In the genomic region with DNA sequence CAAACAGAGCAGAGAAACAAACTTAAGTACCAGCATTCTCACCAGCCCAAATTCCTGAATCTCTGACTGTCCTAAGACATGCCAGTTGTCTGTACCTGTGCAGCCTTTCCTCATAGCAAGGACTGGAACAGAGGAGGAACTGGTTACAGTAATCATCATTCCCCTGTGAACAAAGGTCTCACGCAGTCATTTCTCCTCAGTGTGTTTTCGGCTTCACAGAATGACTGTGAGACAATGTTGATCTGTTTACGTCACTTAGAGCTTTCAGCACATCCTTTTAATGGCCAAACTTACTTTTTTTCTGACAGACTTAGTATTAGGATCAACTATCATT, we compare ENCODE assay signal across 23 cellular contexts.
DNase-seq lines count a peak whose midpoint lies in the region; ATAC-seq, FAIRE-seq and TF ChIP-seq lines count a peak whose summit lies in the region.
"Had no signal": no experiment of that assay in that cellular context is flagged by ENCODE, and none has a peak within 500 bp of the region (broad histone marks: within the 10 kb centered on the region; RNA-seq: fewer than 3 reads in every experiment).

No MANE protein-coding gene starts in this region.

- peaks cover 5% of the 10 kb centered on the region for H3K9me3 Mint-ChIP-seq in activated T-helper 17 cell treated with anti-CD3 and anti-CD28 coated beads, Interleukin-2, amount 50 U/mL, for 72 hours

- H3K36me3 Mint-ChIP-seq in activated T-helper 17 cell treated with anti-CD3 and anti-CD28 coated beads, Interleukin-2, amount 50 U/mL, for 72 hours (ENCODE audit: low read depth), result no peaks in the 10 kb centered on the region

- H3K79me2 ChIP-seq in smooth muscle cell (ENCODE audit: low read depth), result no peaks in the 10 kb centered on the region

- no peak overlapping the region for H3K4me3 ChIP-seq in GM06990 (replicated peaks; ENCODE audit: low read depth, low read length)
- H3K4me3 ChIP-seq in mesenchymal stem cell (ENCODE audit: insufficient read depth in 1 of 2, low read depth in 1 of 2, low read length in 2 of 2), result no peak overlapping the region
- no peak overlapping the region for H3K4me3 ChIP-seq in smooth muscle cell
- H3K4me3 ChIP-seq: Peyer's patch had no signal

- H3K18ac ChIP-seq in mesenchymal stem cell (ENCODE audit: low read depth in 1 of 2, low read length in 2 of 2), result no peak overlapping the region

- no peak overlapping the region for H2BK120ac ChIP-seq in mesenchymal stem cell (ENCODE audit: low read depth, low read length)

- H3K14ac ChIP-seq in mesenchymal stem cell (ENCODE audit: low read length in 2 of 2), result no peak overlapping the region

- TF ChIP-seq CTCF in GM06990 (IDR thresholded peaks at IDR 0.05; ENCODE audit: insufficient read depth, low read length, poor library complexity, severe bottlenecking) (no peak), smooth muscle cell (IDR thresholded peaks at IDR 0.05; ENCODE audit: borderline replicate concordance, insufficient read depth, poor library complexity, severe bottlenecking) (no peak)

- no peak overlapping the region for H3K23ac ChIP-seq in mesenchymal stem cell (ENCODE audit: low read length in 2 of 2)

- H4K20me1 ChIP-seq in smooth muscle cell (ENCODE audit: low read depth), result no peaks in the 10 kb centered on the region

- H2BK5ac ChIP-seq in mesenchymal stem cell (ENCODE audit: low read depth, low read length, poor library complexity, severe bottlenecking), result no peak overlapping the region

- H3K9me3 ChIP-seq in mesenchymal stem cell (ENCODE audit: control insufficient read depth, low read length), result peaks cover 7% of the 10 kb centered on the region
- H3K9me3 ChIP-seq in smooth muscle cell (replicated peaks; ENCODE audit: low read depth), result no peaks in the 10 kb centered on the region

- 95% methylated on average over 3 of the region's 3 CpGs for WGBS in mesenchymal stem cell
- WGBS in smooth muscle cell (ENCODE audit: low lambda C conversion rate), result 94% methylated on average over 3 of the region's 3 CpGs

- H3K27ac Mint-ChIP-seq in activated T-helper 17 cell treated with anti-CD3 and anti-CD28 coated beads, Interleukin-2, amount 50 U/mL, for 72 hours, result peak overlapping the region; percentile 90
- H3K27ac Mint-ChIP-seq: CD4-positive, alpha-beta T cell had no signal

- DNase-seq in GM06990 (ENCODE audit: extremely low read depth, insufficient read length) (peak; percentile 15), GM19239 (ENCODE audit: insufficient read length, low spot score) (no peak), mesenchymal stem cell (peak; percentile 9), smooth muscle cell (lab: John Stamatoyannopoulos, UW; ENCODE audit: unreplicated experiment) (no peak)
- DNase-seq: CD4-positive, alpha-beta T cell; COR-L47; DMS79; KG1; NCI-H1092 treated with DMSO at 0.1 percent for 48 hours; NCI-H1436 treated with DMSO at 0.1 percent for 48 hours; NCI-H2029; NCI-H2227 treated with DMSO at 0.1 percent for 48 hours; NCI-H510A treated with DMSO at 0.1 percent for 48 hours; NCI-H774; NK-92 treated with Interleukin-12 subunit alpha and Interleukin-12 subunit beta, amount 100 ng/mL, for 24 hours; Peyer's patch had no signal

- FAIRE-seq in GM19239 (lab: Jason Lieb, UNC), result peak; percentile 56
- FAIRE-seq: GM18507 had no signal

- H4K8ac ChIP-seq in mesenchymal stem cell (ENCODE audit: low read length), result no peak overlapping the region

- ATAC-seq in activated T-helper 17 cell treated with anti-CD3 and anti-CD28 coated beads, Interleukin-2, amount 50 U/mL, for 72 hours (replicated peaks), result peak; percentile 25
- ATAC-seq in HG03025 (IDR thresholded peaks at IDR 0.05; ENCODE audit: low FRiP score, unreplicated experiment) (no peak), GM19397 (IDR thresholded peaks at IDR 0.05; ENCODE audit: unreplicated experiment) (no peak), GM18519 (IDR thresholded peaks at IDR 0.05; ENCODE audit: low FRiP score, unreplicated experiment) (no peak)
- ATAC-seq: SK-N-SH treated with all-trans-retinoic acid at 6 μM for 48 hours had no signal

- no peaks in the 10 kb centered on the region for H3K27me3 Mint-ChIP-seq in activated T-helper 17 cell treated with anti-CD3 and anti-CD28 coated beads, Interleukin-2, amount 50 U/mL, for 72 hours
- H3K27me3 Mint-ChIP-seq: CD4-positive, alpha-beta T cell had no signal

- H2AFZ ChIP-seq in mesenchymal stem cell (ENCODE audit: low read depth, low read length) (no peak overlapping the region), smooth muscle cell (ENCODE audit: low read depth) (no peak overlapping the region)

- H3K27ac ChIP-seq in mesenchymal stem cell (ENCODE audit: low read length, poor library complexity, severe bottlenecking) (no peak overlapping the region), smooth muscle cell (ENCODE audit: low read depth) (no peak overlapping the region)
- H3K27ac ChIP-seq: HL-60, Peyer's patch had no signal

- H2BK12ac ChIP-seq in mesenchymal stem cell (ENCODE audit: low read length in 2 of 2), result no peak overlapping the region

- H3F3A ChIP-seq in smooth muscle cell (ENCODE audit: low read depth), result no peaks in the 10 kb centered on the region

- H3K27me3 ChIP-seq in GM06990 (replicated peaks; ENCODE audit: control insufficient read depth, insufficient read depth, low read length) (no peaks in the 10 kb centered on the region), mesenchymal stem cell (ENCODE audit: control insufficient read depth in 1 of 2, insufficient read depth in 1 of 2, low read length in 2 of 2) (no peaks in the 10 kb centered on the region), smooth muscle cell (ENCODE audit: low read depth) (no peaks in the 10 kb centered on the region)
- H3K27me3 ChIP-seq: Peyer's patch had no signal

- H3K36me3 ChIP-seq in GM06990 (ENCODE audit: control insufficient read depth, insufficient read depth, low read length), result no peaks in the 10 kb centered on the region
- H3K36me3 ChIP-seq in mesenchymal stem cell (ENCODE audit: control insufficient read depth in 1 of 2, insufficient read depth in 2 of 2, low read depth in 1 of 2, low read length in 2 of 2), result peaks cover 0 to 7% of the 10 kb centered on the region in 2 experiments
- H3K36me3 ChIP-seq in smooth muscle cell (ENCODE audit: low read depth), result no peaks in the 10 kb centered on the region
- H3K36me3 ChIP-seq: Peyer's patch had no signal

- no peaks in the 10 kb centered on the region for H3K79me1 ChIP-seq in mesenchymal stem cell (replicated peaks; ENCODE audit: low read length, poor library complexity, severe bottlenecking)

- H3K4ac ChIP-seq in mesenchymal stem cell (ENCODE audit: low read depth in 1 of 2, low read length in 2 of 2), result no peak overlapping the region

- H3K4me2 ChIP-seq in mesenchymal stem cell (ENCODE audit: low read length, poor library complexity, severe bottlenecking) (no peak overlapping the region), smooth muscle cell (no peak overlapping the region)

- H2AK5ac ChIP-seq in mesenchymal stem cell (ENCODE audit: low read length, severe bottlenecking), result no peak overlapping the region

- H3K4me1 ChIP-seq in mesenchymal stem cell (ENCODE audit: control insufficient read depth, insufficient read depth, low read depth, low read length) (no peaks in the 10 kb centered on the region), smooth muscle cell (ENCODE audit: low read depth) (no peaks in the 10 kb centered on the region)
- H3K4me1 ChIP-seq: Peyer's patch had no signal

- H3K9ac ChIP-seq in mesenchymal stem cell (ENCODE audit: low read length) (no peak overlapping the region), smooth muscle cell (ENCODE audit: low read depth) (no peak overlapping the region)

- no peak overlapping the region for H2BK15ac ChIP-seq in mesenchymal stem cell (ENCODE audit: low read depth, poor library complexity, severe bottlenecking)

- peaks cover 19% of the 10 kb centered on the region for H3K4me1 Mint-ChIP-seq in activated T-helper 17 cell treated with anti-CD3 and anti-CD28 coated beads, Interleukin-2, amount 50 U/mL, for 72 hours

- peak overlapping the region; percentile 11 for H3K4me3 Mint-ChIP-seq in activated T-helper 17 cell treated with anti-CD3 and anti-CD28 coated beads, Interleukin-2, amount 50 U/mL, for 72 hours
- H3K4me3 Mint-ChIP-seq: CD4-positive, alpha-beta T cell had no signal

- no peak overlapping the region for H4K91ac ChIP-seq in mesenchymal stem cell (ENCODE audit: low read length)

Comparison
In these comparisons a context has a peak if more than half of its experiments do, and no peak if none do; other contexts are left out.
1. DNase-seq: peak in GM06990 (single experiment) and mesenchymal stem cell (single experiment); none in GM19239 (single experiment) and smooth muscle cell (single experiment).